Comparison of ENCODE assay signal across 8 cellular contexts in the genomic region with DNA sequence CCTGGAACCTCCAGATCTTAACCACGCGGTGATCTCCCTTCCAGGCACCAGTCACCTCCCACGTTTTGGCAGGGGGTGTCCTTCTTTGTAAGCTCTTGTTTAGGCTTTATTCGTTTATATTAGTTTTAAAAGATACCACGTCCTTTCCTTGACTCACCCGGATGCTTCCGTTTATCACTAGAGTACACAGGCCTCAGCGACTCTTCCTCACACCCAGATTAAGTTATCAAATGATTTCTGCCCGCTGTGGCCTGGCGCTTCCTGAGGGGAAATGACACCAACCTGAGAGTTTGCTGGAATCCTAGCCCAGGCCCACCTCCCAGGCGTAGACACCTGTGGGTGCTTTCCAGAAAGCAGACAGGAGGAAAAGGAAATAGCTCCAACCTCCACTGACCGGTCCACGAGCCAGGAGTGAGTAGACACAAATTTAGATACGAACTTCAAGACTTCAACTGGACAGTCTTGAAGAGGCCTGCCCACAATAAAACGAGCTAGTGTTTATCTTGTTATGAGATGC. TPM values are rescaled to one million over a fixed set of nuclear protein-coding genes. Genes with fewer than 3 reads are reported as not detected.
DNase-seq lines count a peak whose midpoint lies in the region; ATAC-seq and TF ChIP-seq lines count a peak whose summit lies in the region.

No MANE protein-coding gene starts in this region.

- H3K4me1 ChIP-seq in CD4-positive, CD25-positive, alpha-beta regulatory T cell (ENCODE audit: control insufficient read depth, insufficient read depth, low read length, poor library complexity, severe bottlenecking), result no peaks in the 10 kb centered on the region
- H3K4me1 ChIP-seq in gastroesophageal sphincter (peaks cover 0 to 24% (median 0%) of the 10 kb centered on the region in 3 donors), trophoblast cell (ENCODE audit: control insufficient read depth in 1 of 2, insufficient read depth in 2 of 2, low read length in 2 of 2) (peaks cover 2 to 4% of the 10 kb centered on the region in 2 experiments)

- no peak overlapping the region for H4K91ac ChIP-seq in trophoblast cell (ENCODE audit: low read depth, low read length)

- H3K36me3 ChIP-seq in CD4-positive, CD25-positive, alpha-beta regulatory T cell (ENCODE audit: control insufficient read depth, insufficient read depth, low read length), result no peaks in the 10 kb centered on the region
- H3K36me3 ChIP-seq in SK-N-MC (ENCODE audit: insufficient read depth, low read length) (no peaks in the 10 kb centered on the region), gastroesophageal sphincter (no peaks in the 10 kb centered on the region), trophoblast cell (ENCODE audit: control insufficient read depth in 1 of 2, insufficient read depth in 2 of 2, low read length in 2 of 2) (no peaks in the 10 kb centered on the region)

- H3K27ac ChIP-seq in CD4-positive, CD25-positive, alpha-beta regulatory T cell (ENCODE audit: insufficient read depth, low read length, poor library complexity, severe bottlenecking), result no peak overlapping the region
- H3K27ac ChIP-seq in SK-N-MC (no peak overlapping the region), gastroesophageal sphincter (peak overlapping the region; percentile 57 to 81 (median 76)), trophoblast cell (ENCODE audit: low read depth, low read length) (no peak overlapping the region)

- ATAC-seq in CD4-positive, CD25-positive, alpha-beta regulatory T cell (ENCODE audit: low read depth in 2 of 2), result no peak
- ATAC-seq in gastroesophageal sphincter, result no peak

- no peak overlapping the region for H2AK5ac ChIP-seq in trophoblast cell (ENCODE audit: low read length)

- no peak overlapping the region for H3K27ac Mint-ChIP-seq in CD4-positive, CD25-positive, alpha-beta regulatory T cell

- H3K9me3 Mint-ChIP-seq in CD4-positive, CD25-positive, alpha-beta regulatory T cell, result peaks cover 0 to 7% (median 0%) of the 10 kb centered on the region in 7 donors

- TF ChIP-seq CTCF in gastroesophageal sphincter (IDR thresholded peaks at IDR 0.05), result no peak

- H3K79me1 ChIP-seq in trophoblast cell (ENCODE audit: low read length), result peaks cover 13% of the 10 kb centered on the region

- no peak overlapping the region for H3K18ac ChIP-seq in trophoblast cell (ENCODE audit: low read length)

- H3K4ac ChIP-seq in trophoblast cell (ENCODE audit: low read depth, low read length), result peak overlapping the region; percentile 19

- H2BK5ac ChIP-seq in trophoblast cell (ENCODE audit: low read depth, low read length, poor library complexity), result peak overlapping the region; percentile 51

- H3K36me3 Mint-ChIP-seq in CD4-positive, CD25-positive, alpha-beta regulatory T cell, result no peaks in the 10 kb centered on the region

- H3K4me3 Mint-ChIP-seq in CD4-positive, CD25-positive, alpha-beta regulatory T cell, result peak overlapping the region; percentile 1 to 54 (median 34)

- TF ChIP-seq EP300 in gastroesophageal sphincter (IDR thresholded peaks at IDR 0.05), result no peak

- H2BK12ac ChIP-seq in trophoblast cell (ENCODE audit: low read length), result peak overlapping the region; percentile 3

- H2AFZ ChIP-seq in trophoblast cell (ENCODE audit: insufficient read depth, low read length, poor library complexity), result peak overlapping the region; percentile 85

- H3K9ac ChIP-seq in SK-N-MC (ENCODE audit: insufficient read length) (peak overlapping the region; percentile 68), trophoblast cell (ENCODE audit: low read length) (no peak overlapping the region)

- H4K12ac ChIP-seq in trophoblast cell (ENCODE audit: low read depth, low read length), result no peak overlapping the region

- H3K23ac ChIP-seq in trophoblast cell (ENCODE audit: low read length), result no peak overlapping the region

- H3K14ac ChIP-seq in trophoblast cell (ENCODE audit: low read length), result no peak overlapping the region

- H3K4me1 Mint-ChIP-seq in CD4-positive, CD25-positive, alpha-beta regulatory T cell, result peaks cover 0 to 18% (median 4%) of the 10 kb centered on the region in 4 donors

- H4K8ac ChIP-seq in trophoblast cell (ENCODE audit: low read depth, low read length), result peak overlapping the region; percentile 80

- H3K9me3 ChIP-seq in CD4-positive, CD25-positive, alpha-beta regulatory T cell (ENCODE audit: control insufficient read depth in 2 of 2, low read length in 2 of 2), result no peaks in the 10 kb centered on the region
- H3K9me3 ChIP-seq in SK-N-MC (ENCODE audit: low read depth, low read length), result no peaks in the 10 kb centered on the region
- H3K9me3 ChIP-seq in gastroesophageal sphincter, result no peaks in the 10 kb centered on the region
- H3K9me3 ChIP-seq in trophoblast cell (ENCODE audit: insufficient read depth, low read depth, low read length), result no peaks in the 10 kb centered on the region

- H3K27me3 ChIP-seq in CD4-positive, CD25-positive, alpha-beta regulatory T cell (ENCODE audit: control insufficient read depth, insufficient read depth, low read length), result peaks cover 17% of the 10 kb centered on the region
- H3K27me3 ChIP-seq in gastroesophageal sphincter (no peaks in the 10 kb centered on the region), trophoblast cell (ENCODE audit: insufficient read depth, low read length) (no peaks in the 10 kb centered on the region)

- peaks cover 4% of the 10 kb centered on the region for H3K79me2 ChIP-seq in trophoblast cell (ENCODE audit: control insufficient read depth, insufficient read depth, low read length, poor library complexity)

- peak overlapping the region; percentile 74 for H2BK120ac ChIP-seq in trophoblast cell (ENCODE audit: insufficient read depth, low read length, poor library complexity)

- no peak for TF ChIP-seq POLR2A in gastroesophageal sphincter (IDR thresholded peaks at IDR 0.05)

- peak overlapping the region; percentile 98 for H3K4me2 ChIP-seq in trophoblast cell (ENCODE audit: low read length)

- peaks cover 65% of the 10 kb centered on the region for H3K27me3 Mint-ChIP-seq in CD4-positive, CD25-positive, alpha-beta regulatory T cell

- H3K4me3 ChIP-seq in CD4-positive, CD25-positive, alpha-beta regulatory T cell (ENCODE audit: low read depth, low read length), result no peak overlapping the region
- H3K4me3 ChIP-seq in SK-N-MC, result peak overlapping the region; percentile 94
- H3K4me3 ChIP-seq in gastroesophageal sphincter, result peak overlapping the region; percentile 63
- peak overlapping the region; percentile 78 for H3K4me3 ChIP-seq in trophoblast cell (ENCODE audit: low read depth, low read length)

- no peak for DNase-seq in CD4-positive, CD25-positive, alpha-beta regulatory T cell
- DNase-seq in SK-N-MC (ENCODE audit: low read depth, low spot score) (no peak), trophoblast cell (peak in 1 of 2 donors; percentile 10), NCI-H345 (lab: John Stamatoyannopoulos, UW) (no peak), hippocampal formation (lab: John Stamatoyannopoulos, UW) (no peak), DMS114 treated with DMSO at 0.1 percent for 48 hours (lab: John Stamatoyannopoulos, UW; ENCODE audit: unreplicated experiment) (no peak), NCI-H526 treated with DMSO at 0.1 percent for 48 hours (lab: John Stamatoyannopoulos, UW) (no peak)

- 34 to 53% methylated on average over 2 to 13 of the region's 15 CpGs for WGBS in gastroesophageal sphincter (ENCODE audit: low coverage in 1 of 2), 2 donors
- WGBS in trophoblast cell (ENCODE audit: extremely low coverage, insufficient coverage, insufficient read length), result no CpG with 5 or more reads among the region's 15 CpGs

RNA-seq across cellular contexts. Expression of gene ADAMTS3, which starts 0.8 kb away (rescaled TPM):
- not detected for total RNA-seq in CD4-positive, CD25-positive, alpha-beta regulatory T cell
- polyA plus RNA-seq in CD4-positive, CD25-positive, alpha-beta regulatory T cell, result under 1 TPM in 1 of 4 donors, not detected in 3; 0.34 TPM
- 1 to 10 TPM in 2 of 4 donors, under 1 TPM in 2; 0.31 to 3.0 (median 1.1) TPM for total RNA-seq in gastroesophageal sphincter
- polyA plus RNA-seq in trophoblast cell (2013), result 12.0 and 12.6 TPM in 2 replicates

Comparison
In these comparisons a context has a peak if more than half of its experiments do, and no peak if none do; other contexts are left out.
1. H3K27ac ChIP-seq: peak in gastroesophageal sphincter (4 of 4); none in CD4-positive, CD25-positive, alpha-beta regulatory T cell (single experiment), SK-N-MC (single experiment) and trophoblast cell (single experiment).